Comparison of ENCODE assay signal across 1 cellular context in the genomic region with DNA sequence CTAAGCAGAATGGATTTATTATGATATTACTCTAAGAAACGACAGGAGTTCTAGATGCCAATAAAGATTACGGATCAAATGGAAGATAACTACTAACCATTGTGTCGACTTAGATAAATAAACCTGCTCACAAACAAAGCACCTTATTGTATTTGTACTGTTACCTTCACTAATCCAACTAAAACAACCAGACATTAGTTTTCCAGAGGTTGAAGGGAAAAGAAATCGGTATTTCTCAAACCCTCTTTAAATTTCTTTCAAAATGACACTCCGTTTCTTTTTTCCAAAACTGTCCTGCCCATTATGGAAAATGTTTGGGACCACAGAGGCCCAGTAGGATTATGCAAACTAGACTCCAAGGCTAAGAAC.
TF ChIP-seq lines count a peak whose summit lies in the region.

No MANE protein-coding gene starts in this region.

TF ChIP-seq in IMR-90, 13 proteins besides CTCF, POLR2A, EP300 and RAD21:
- TF ChIP-seq MXI1 (IDR thresholded peaks at IDR 0.05; ENCODE audit: borderline replicate concordance, low read depth, low read length) (no peak), CHD1 (IDR thresholded peaks at IDR 0.05; ENCODE audit: low read depth, low read length) (no peak), RFX5 (IDR thresholded peaks at IDR 0.05; ENCODE audit: low read depth, low read length) (no peak), FOS (IDR thresholded peaks at IDR 0.05; ENCODE audit: low read depth, low read length) (no peak), RCOR1 (IDR thresholded peaks at IDR 0.05; ENCODE audit: insufficient replicate concordance, low read length) (no peak), NFE2L2 (IDR thresholded peaks at IDR 0.05; ENCODE audit: low read depth, low read length) (no peak), SMC3 (IDR thresholded peaks at IDR 0.05; ENCODE audit: low read depth, low read length) (no peak), BHLHE40 (IDR thresholded peaks at IDR 0.05; ENCODE audit: low read depth, low read length) (no peak), CEBPB (IDR thresholded peaks at IDR 0.05; ENCODE audit: low read depth, low read length) (no peak), MAZ (IDR thresholded peaks at IDR 0.05; ENCODE audit: borderline replicate concordance, low read depth, low read length) (no peak), MAFK (IDR thresholded peaks at IDR 0.05; ENCODE audit: low read depth, low read length) (no peak)
- TF ChIP-seq, protein P1, sequence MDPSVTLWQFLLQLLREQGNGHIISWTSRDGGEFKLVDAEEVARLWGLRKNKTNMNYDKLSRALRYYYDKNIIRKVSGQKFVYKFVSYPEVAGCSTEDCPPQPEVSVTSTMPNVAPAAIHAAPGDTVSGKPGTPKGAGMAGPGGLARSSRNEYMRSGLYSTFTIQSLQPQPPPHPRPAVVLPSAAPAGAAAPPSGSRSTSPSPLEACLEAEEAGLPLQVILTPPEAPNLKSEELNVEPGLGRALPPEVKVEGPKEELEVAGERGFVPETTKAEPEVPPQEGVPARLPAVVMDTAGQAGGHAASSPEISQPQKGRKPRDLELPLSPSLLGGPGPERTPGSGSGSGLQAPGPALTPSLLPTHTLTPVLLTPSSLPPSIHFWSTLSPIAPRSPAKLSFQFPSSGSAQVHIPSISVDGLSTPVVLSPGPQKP (IDR thresholded peaks at IDR 0.05; ENCODE audit: borderline replicate concordance, low read depth, low read length): no peak
- TF ChIP-seq, protein P2, sequence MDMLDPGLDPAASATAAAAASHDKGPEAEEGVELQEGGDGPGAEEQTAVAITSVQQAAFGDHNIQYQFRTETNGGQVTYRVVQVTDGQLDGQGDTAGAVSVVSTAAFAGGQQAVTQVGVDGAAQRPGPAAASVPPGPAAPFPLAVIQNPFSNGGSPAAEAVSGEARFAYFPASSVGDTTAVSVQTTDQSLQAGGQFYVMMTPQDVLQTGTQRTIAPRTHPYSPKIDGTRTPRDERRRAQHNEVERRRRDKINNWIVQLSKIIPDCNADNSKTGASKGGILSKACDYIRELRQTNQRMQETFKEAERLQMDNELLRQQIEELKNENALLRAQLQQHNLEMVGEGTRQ (IDR thresholded peaks at IDR 0.05; ENCODE audit: low read depth, low read length): no peak
